Comparison of ENCODE assay signal across 2 cellular contexts in genomic region chr1:28514445-28514933, GRCh38.
A peak's percentile ranks its signal among the peaks of the same experiment; 100 is the strongest.
TF ChIP-seq lines count a peak whose summit lies in the region.

No MANE protein-coding gene starts in this region.

TF ChIP-seq in HCT116, 20 proteins besides CTCF, POLR2A, EP300 and RAD21:
- 0 out of 2 replicates have a peak, but pooled peaks have one; percentile 39 for TF ChIP-seq POLR2AphosphoS5 (IDR thresholded peaks at IDR 0.05; ENCODE audit: low read depth, low read length)

TF ChIP-seq in K562, 482 proteins besides CTCF, POLR2A, EP300 and RAD21:
- TF ChIP-seq ZBTB2 (IDR thresholded peaks at IDR 0.05) (peak; percentile 70), ZC3H8 (IDR thresholded peaks at IDR 0.05) (peak; percentile 52; the same call in 1 of the 2 replicates), RBFOX2 (IDR thresholded peaks at IDR 0.05; ENCODE audit: low read depth, low read length) (peak; percentile 59), POLR2AphosphoS5 (IDR thresholded peaks at IDR 0.05; ENCODE audit: control insufficient read depth, insufficient read depth, low read depth, low read length) (0 out of 2 replicates have a peak, but pooled peaks have one; percentile 2), ZNF316 (IDR thresholded peaks at IDR 0.05) (0 out of 2 replicates have a peak, but pooled peaks have one; percentile 7), ZSCAN29 (IDR thresholded peaks at IDR 0.05) (peak; percentile 21; the same call in 1 of the 2 replicates), POLR2B (IDR thresholded peaks at IDR 0.05; ENCODE audit: low read depth, partially characterized antibody) (peak; percentile 69), NFIC (IDR thresholded peaks at IDR 0.05) (0 out of 2 replicates have a peak, but pooled peaks have one; percentile 0), CHD2 (IDR thresholded peaks at IDR 0.05; ENCODE audit: low read depth, low read length) (peak; percentile 7; the same call in 1 of the 2 replicates), NKRF (IDR thresholded peaks at IDR 0.05; ENCODE audit: borderline replicate concordance) (0 out of 2 replicates have a peak, but pooled peaks have one; percentile 17), SUPT5H (IDR thresholded peaks at IDR 0.05) (peak; percentile 71), ZNF77 (CRISPR knock-in tag; IDR thresholded peaks at IDR 0.05) (0 out of 2 replicates have a peak, but pooled peaks have one; percentile 9), CHCHD3 (CRISPR knock-in tag; IDR thresholded peaks at IDR 0.05) (0 out of 2 replicates have a peak, but pooled peaks have one; percentile 51), ZBTB33 (CRISPR knock-in tag; IDR thresholded peaks at IDR 0.05) (peak; percentile 97), TRIM24 (IDR thresholded peaks at IDR 0.05) (0 out of 4 replicates have a peak, but pooled peaks of 1 of the 2 experiments have one; percentile 2), POLR2G (IDR thresholded peaks at IDR 0.05; ENCODE audit: low read depth, low read length) (peak; percentile 50), POLR2AphosphoS2 (IDR thresholded peaks at IDR 0.05; ENCODE audit: low read length) (0 out of 2 replicates have a peak, but pooled peaks have one; percentile 3), MLX (CRISPR knock-in tag; conservative IDR thresholded peaks at IDR 0.05) (0 out of 4 replicates have a peak, but pooled peaks of 1 of the 2 experiments have one; percentile 14), PML (IDR thresholded peaks at IDR 0.05; ENCODE audit: low read length) (peak; percentile 20; the same call in 1 of the 2 replicates)
TF ChIP-seq in K562: peak in this region for 19; not testable (repeated sequence) for 463.
